8 cellular contexts compared by ENCODE assay signal in the genomic region with DNA sequence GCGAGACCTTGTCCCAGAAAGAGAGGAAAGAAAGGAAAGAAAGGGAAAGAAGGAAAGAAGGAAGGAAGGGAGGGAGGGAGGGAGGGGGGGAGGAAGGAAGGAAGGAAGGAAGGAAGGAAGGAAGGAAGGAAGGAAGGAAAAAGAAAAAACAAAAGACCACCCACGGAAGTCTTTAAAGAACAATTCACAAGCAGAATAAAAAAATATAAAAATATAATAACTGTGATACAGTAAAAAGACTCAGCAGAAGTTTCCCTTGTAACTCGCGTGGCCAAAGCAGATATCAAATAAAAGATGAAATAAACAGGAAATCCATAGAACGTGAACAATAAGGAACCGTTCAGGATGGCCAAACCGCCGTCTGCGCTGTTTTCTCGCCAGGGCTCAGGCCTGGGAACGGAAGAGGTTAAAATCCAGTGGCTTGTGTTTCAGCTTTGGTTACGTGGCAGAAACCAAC. TPM values are rescaled to one million over a fixed set of nuclear protein-coding genes. Genes with fewer than 3 reads are reported as not detected.
DNase-seq lines count a peak whose midpoint lies in the region; ATAC-seq and TF ChIP-seq lines count a peak whose summit lies in the region.

No MANE protein-coding gene starts in this region.

- peaks cover 2% of the 10 kb centered on the region for H3K27me3 Mint-ChIP-seq in activated naive CD4-positive, alpha-beta T cell treated with anti-CD3 and anti-CD28 coated beads, Interleukin-2, amount 50 U/mL, for 24 hours
- H3K27me3 Mint-ChIP-seq in T-helper 17 cell, result no peaks in the 10 kb centered on the region

- peaks cover 1% of the 10 kb centered on the region for H3K36me3 Mint-ChIP-seq in activated naive CD4-positive, alpha-beta T cell treated with anti-CD3 and anti-CD28 coated beads, Interleukin-2, amount 50 U/mL, for 24 hours
- H3K36me3 Mint-ChIP-seq in T-helper 17 cell (ENCODE audit: low read depth), result no peaks in the 10 kb centered on the region

- H3K4me3 ChIP-seq in fibroblast of pulmonary artery (replicated peaks; ENCODE audit: low read depth, low read length), result peak overlapping the region; percentile 75

- no peak for DNase-seq in activated naive CD4-positive, alpha-beta T cell treated with Interleukin-2 at 50 U/mL for 16 hours
- DNase-seq in T-helper 17 cell, result no peak
- no peak for DNase-seq in fibroblast of pulmonary artery (ENCODE audit: low read depth)
- DNase-seq in pulmonary artery endothelial cell (ENCODE audit: low read depth, low spot score), result peak; percentile 64
- DNase-seq in COLO668 (lab: John Stamatoyannopoulos, UW; ENCODE audit: unreplicated experiment), result no peak
- DNase-seq in NCI-H524 (lab: John Stamatoyannopoulos, UW), result no peak

- peak overlapping the region; percentile 68 for H3K27ac Mint-ChIP-seq in activated naive CD4-positive, alpha-beta T cell treated with anti-CD3 and anti-CD28 coated beads, Interleukin-2, amount 50 U/mL, for 24 hours
- peak overlapping the region; percentile 45 for H3K27ac Mint-ChIP-seq in T-helper 17 cell

- no peaks in the 10 kb centered on the region for H3K9me3 Mint-ChIP-seq in activated naive CD4-positive, alpha-beta T cell treated with anti-CD3 and anti-CD28 coated beads, Interleukin-2, amount 50 U/mL, for 24 hours

- H3K4me1 Mint-ChIP-seq in activated naive CD4-positive, alpha-beta T cell treated with anti-CD3 and anti-CD28 coated beads, Interleukin-2, amount 50 U/mL, for 24 hours, result peaks cover 21% of the 10 kb centered on the region
- H3K4me1 Mint-ChIP-seq in T-helper 17 cell, result peaks cover 31% of the 10 kb centered on the region

- TF ChIP-seq CTCF in fibroblast of pulmonary artery (IDR thresholded peaks at IDR 0.05; ENCODE audit: low read length, missing control alignments), result no peak

- H3K4me3 Mint-ChIP-seq in activated naive CD4-positive, alpha-beta T cell treated with anti-CD3 and anti-CD28 coated beads, Interleukin-2, amount 50 U/mL, for 24 hours, result peak overlapping the region; percentile 88
- H3K4me3 Mint-ChIP-seq in T-helper 17 cell, result peak overlapping the region; percentile 87

- H3K9me3 ChIP-seq in T-helper 17 cell (ENCODE audit: control insufficient read depth, low read length, poor library complexity, severe bottlenecking), result no peaks in the 10 kb centered on the region

- ATAC-seq in T-helper 17 cell (no peak), GM21515 (IDR thresholded peaks at IDR 0.05; ENCODE audit: unreplicated experiment) (no peak)

RNA-seq across cellular contexts. Expression of a gene that starts 1.2 kb away (rescaled TPM):
- total RNA-seq in T-helper 17 cell (1 to 10 TPM; 1.7 to 8.0 TPM), pulmonary artery endothelial cell (8.7 and 13.3 TPM in 2 replicates)
